31 cellular contexts compared by ENCODE assay signal in genomic region chr19:29129148-29129547, GRCh38.
"Had no signal": no experiment of that assay in that cellular context is flagged by ENCODE, and none has a peak within 500 bp of the region (broad histone marks: within the 10 kb centered on the region; RNA-seq: fewer than 3 reads in every experiment).

No MANE protein-coding gene starts in this region.

- H3K9me3 ChIP-seq: adrenal gland had no signal

- H3K27me3 ChIP-seq: adrenal gland, body of pancreas, brain microvascular endothelial cell had no signal

- DNase-seq: activated B cell treated with CpG ODN at 0.5 μM for 24 hours; activated CD4-positive, alpha-beta memory T cell treated with anti-CD3 and anti-CD28 coated beads, Interleukin-2, amount 10 ng/mL, durations not matched to agents 7 days and 5 days; activated CD4-positive, alpha-beta T cell treated with anti-CD3 and anti-CD28 coated beads for 4 hours; activated CD4-positive, alpha-beta T cell treated with anti-CD3 and anti-CD28 coated beads, Interleukin-2, amount 10 ng/mL, durations not matched to agents 24 days and 14 days; activated CD4-positive, alpha-beta T cell treated with anti-CD3 and anti-CD28 coated beads, Interleukin-2, amount 50 U/mL, for 48 hours; activated CD4-positive, CD25-positive, alpha-beta regulatory T cell treated with anti-CD3 and anti-CD28 coated beads, Interleukin-2, amount 50 U/mL, for 72 hours; activated CD8-positive, alpha-beta memory T cell treated with anti-CD3 and anti-CD28 coated beads for 24 hours; activated CD8-positive, alpha-beta memory T cell treated with anti-CD3 and anti-CD28 coated beads, Interleukin-2, amount 10 ng/mL, durations not matched to agents 7 days and 5 days; activated CD8-positive, alpha-beta memory T cell treated with anti-CD3 and anti-CD28 coated beads, Interleukin-2, amount 50 U/mL, for 48 hours; activated CD8-positive, alpha-beta T cell treated with anti-CD3 and anti-CD28 coated beads, Interleukin-2, amount 10 ng/mL, durations not matched to agents 7 days and 5 days; activated effector memory CD4-positive, alpha-beta T cell treated with anti-CD3 and anti-CD28 coated beads, Interleukin-2, amount 50 U/mL, for 16 hours; activated gamma-delta T cell treated with Interleukin-2 at 50 U/mL for 16 hours; activated naive CD4-positive, alpha-beta T cell; activated naive CD4-positive, alpha-beta T cell treated with anti-CD3 and anti-CD28 coated beads for 36 hours; activated naive CD4-positive, alpha-beta T cell treated with anti-CD3 and anti-CD28 coated beads, Interleukin-2, amount 50 U/mL, for 16 hours; activated naive CD8-positive, alpha-beta T cell treated with anti-CD3 and anti-CD28 coated beads for 36 hours; activated T-cell treated with anti-CD3 and anti-CD28 coated beads, Interleukin-2, amount 50 U/mL, for 24 hours; activated T-cell treated with anti-CD3 and anti-CD28 coated beads, Interleukin-2, amount 50 U/mL, for 72 hours; adrenal gland; amniotic stem cell; aorta; body of pancreas; brain microvascular endothelial cell; central memory CD4-positive, alpha-beta T cell; T-helper 1 cell; T-helper 2 cell; T-helper 9 cell had no signal

- H3K4me1 ChIP-seq: adrenal gland, body of pancreas, breast epithelium had no signal

- H3K27ac ChIP-seq: adrenal gland, body of pancreas, brain microvascular endothelial cell, breast epithelium, VCaP had no signal

- H3K4me3 ChIP-seq: adrenal gland, body of pancreas, breast epithelium had no signal

- ATAC-seq: activated CD8-positive, alpha-beta memory T cell treated with anti-CD3 and anti-CD28 coated beads, Interleukin-2, amount 10 ng/mL, durations not matched to agents 7 days and 5 days; activated CD8-positive, alpha-beta T cell treated with anti-CD3 and anti-CD28 coated beads, Interleukin-2, amount 10 ng/mL, durations not matched to agents 7 days and 5 days; activated naive CD4-positive, alpha-beta T cell treated with anti-CD3 and anti-CD28 coated beads, Interleukin-2, amount 50 U/mL, for 72 hours; activated T-cell treated with anti-CD3 and anti-CD28 coated beads, Interleukin-2, amount 50 U/mL, for 72 hours; activated T-helper 17 cell treated with anti-CD3 and anti-CD28 coated beads, Interleukin-2, amount 50 U/mL, for 72 hours; body of pancreas had no signal

- H3K36me3 ChIP-seq: adrenal gland, brain microvascular endothelial cell, breast epithelium had no signal
